18 cellular contexts compared by ENCODE assay signal in the genomic region with DNA sequence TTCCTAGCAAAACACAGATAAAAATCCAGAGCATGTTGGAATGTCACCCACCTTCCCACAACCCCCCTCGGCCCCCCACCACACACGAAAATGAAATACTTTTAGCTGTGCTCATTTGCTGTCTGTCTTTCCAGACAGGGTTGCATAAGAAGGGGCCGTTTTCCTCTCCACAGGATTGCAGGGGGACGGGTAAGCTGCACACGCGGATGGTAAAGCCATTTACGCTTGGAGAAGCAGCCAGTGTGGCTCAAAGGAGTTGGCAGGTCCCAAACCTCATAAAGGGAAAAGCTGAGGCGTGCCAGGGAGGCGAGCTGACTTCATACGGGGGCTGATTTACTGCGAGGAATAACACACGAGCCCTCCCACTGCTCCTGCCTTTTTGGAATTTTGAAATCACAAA. TPM values are rescaled to one million over a fixed set of nuclear protein-coding genes. Genes with fewer than 3 reads are reported as not detected.
A peak's percentile ranks its signal among the peaks of the same experiment; 100 is the strongest.
DNase-seq lines count a peak whose midpoint lies in the region; ATAC-seq and TF ChIP-seq lines count a peak whose summit lies in the region.
"Had no signal": no experiment of that assay in that cellular context is flagged by ENCODE, and none has a peak within 500 bp of the region (broad histone marks: within the 10 kb centered on the region; RNA-seq: fewer than 3 reads in every experiment).

No MANE protein-coding gene starts in this region.

- peaks cover 2% of the 10 kb centered on the region for H3K4me1 ChIP-seq in right cardiac atrium (ENCODE audit: control insufficient read depth, insufficient read depth, low read length)
- H3K4me1 ChIP-seq in sigmoid colon, result peaks cover 0 to 20% (median 19%) of the 10 kb centered on the region in 4 donors

- intact Hi-C loops in right cardiac atrium (cut with DNase I), result no loop called here
- intact Hi-C loops in sigmoid colon (cut with DNase I), result no loop called here

- H3K27ac ChIP-seq in right cardiac atrium (ENCODE audit: low read length), result peak overlapping the region; percentile 51
- H3K27ac ChIP-seq in sigmoid colon, result peak overlapping the region; percentile 35 to 69 (median 38)
- H3K27ac ChIP-seq: epithelial cell of prostate, neutrophil had no signal

- H3K9me3 ChIP-seq in right cardiac atrium (ENCODE audit: control insufficient read depth, low read length) (no peaks in the 10 kb centered on the region), sigmoid colon (no peaks in the 10 kb centered on the region)
- H3K9me3 ChIP-seq: neutrophil had no signal

- H3K27me3 ChIP-seq in right cardiac atrium (ENCODE audit: control insufficient read depth, insufficient read depth) (no peaks in the 10 kb centered on the region), sigmoid colon (no peaks in the 10 kb centered on the region)

- in situ Hi-C loops in astrocyte of the spinal cord (cut with HindIII; ENCODE audit: low sequenced_read_pairs), result no loop called here

- DNase-seq in Ammon's horn (ENCODE audit: low spot score) (peak; percentile 35), astrocyte of the spinal cord (ENCODE audit: low read depth, low spot score) (peak; percentile 61), right cardiac atrium (peak; percentile 76 to 83 (median 81)), sigmoid colon (peak; percentile 89), NCI-H1694 (lab: John Stamatoyannopoulos, UW) (no peak), hippocampal formation (lab: John Stamatoyannopoulos, UW) (no peak), NCI-H146 treated with DMSO at 0.1 percent for 48 hours (lab: John Stamatoyannopoulos, UW; ENCODE audit: unreplicated experiment) (no peak)
- DNase-seq: activated B cell treated with CpG ODN at 0.5 μM for 24 hours; activated T-cell treated with anti-CD3 and anti-CD28 coated beads for 4 hours; CD4-positive, CD25-positive, alpha-beta regulatory T cell; GF-D8; NCI-H1105 treated with DMSO at 0.1 percent for 48 hours; NCI-H69 had no signal

- H3K4me3 ChIP-seq in astrocyte of the spinal cord (ENCODE audit: low read depth, low read length) (no peak overlapping the region), right cardiac atrium (ENCODE audit: low read length) (no peak overlapping the region), sigmoid colon (no peak overlapping the region)

- TF ChIP-seq POLR2A in sigmoid colon (IDR thresholded peaks at IDR 0.05), result no peak

- TF ChIP-seq CTCF in astrocyte of the spinal cord (IDR thresholded peaks at IDR 0.05; ENCODE audit: low read depth, low read length) (no peak), sigmoid colon (IDR thresholded peaks at IDR 0.05) (no peak)

- TF ChIP-seq EP300 in sigmoid colon (IDR thresholded peaks at IDR 0.05), result no peak

- 60% methylated on average over 12 of the region's 12 CpGs for WGBS in right cardiac atrium
- WGBS in sigmoid colon, 2 donors, result 64 to 67% methylated on average over 12 of the region's 12 CpGs

- ATAC-seq in right cardiac atrium, result peak; percentile 69 to 84
- ATAC-seq in HG03280 (IDR thresholded peaks at IDR 0.05; ENCODE audit: unreplicated experiment), result no peak

- H3K36me3 ChIP-seq in sigmoid colon, result no peaks in the 10 kb centered on the region
- H3K36me3 ChIP-seq: neutrophil had no signal

RNA-seq across cellular contexts. Expression of a gene that starts 47.4 kb away (rescaled TPM):
- total RNA-seq in right cardiac atrium, result 10 to 100 TPM; 20.1 to 34.0 (median 21.2) TPM
- polyA plus RNA-seq in right cardiac atrium, result 11.6 TPM
- total RNA-seq in sigmoid colon, result 1 to 10 TPM in 3 of 4 donors, under 1 TPM in 1; 0.95 to 6.1 (median 2.7) TPM
- polyA plus RNA-seq in sigmoid colon, result 1 to 10 TPM in 1 of 3 donors, under 1 TPM in 2; 0.71 to 2.4 (median 0.92) TPM
- total RNA-seq: activated B cell treated with CpG ODN at 0.5 μM for 24 hours; CD4-positive, CD25-positive, alpha-beta regulatory T cell; SK-MEL-5 had no signal
- polyA plus RNA-seq: keratinocyte had no signal

Comparison
In these comparisons a context has a peak if more than half of its experiments do, and no peak if none do; other contexts are left out.
1. DNase-seq: peak in Ammon's horn (single experiment), astrocyte of the spinal cord (single experiment), right cardiac atrium (3 of 3) and sigmoid colon (single experiment); none in NCI-H1694 (single experiment), hippocampal formation (0 of 2) and NCI-H146 treated with DMSO at 0.1 percent for 48 hours (single experiment).